14 cellular contexts compared by ENCODE assay signal in genomic region chr5:76351577-76351976, GRCh38. TPM values are rescaled to one million over a fixed set of nuclear protein-coding genes. Genes with fewer than 3 reads are reported as not detected.
DNase-seq lines count a peak whose midpoint lies in the region; ATAC-seq and TF ChIP-seq lines count a peak whose summit lies in the region.
"Had no signal": no experiment of that assay in that cellular context is flagged by ENCODE, and none has a peak within 500 bp of the region (broad histone marks: within the 10 kb centered on the region; RNA-seq: fewer than 3 reads in every experiment).

No MANE protein-coding gene starts in this region.

- CTCF ChIA-PET in WTC11 (lab: Charles Lee), result interaction anchor here (1.7 to 2.3 kb wide), 2 partner anchors 14 to 52 kb away, joined by 5 to 8 read pairs; no protein-coding TSS in a partner anchor

- H3K4me3 ChIP-seq in SU-DHL-6 (ENCODE audit: insufficient read depth, low read length, poor library complexity, severe bottlenecking), result no peak overlapping the region
- H3K4me3 ChIP-seq: breast epithelium had no signal

- peaks cover 7% of the 10 kb centered on the region; the same call in 1 of the 2 replicates for H3F3A ChIP-seq in SU-DHL-6 (ENCODE audit: insufficient read depth)

- no peak for TF ChIP-seq CTCF in SU-DHL-6 (IDR thresholded peaks at IDR 0.05; ENCODE audit: insufficient read depth, low read length, poor library complexity, severe bottlenecking)
- no peak for TF ChIP-seq CTCF in WTC11 (IDR thresholded peaks at IDR 0.05)

- H3K36me3 Mint-ChIP-seq in activated T-helper 1 cell treated with anti-CD3 and anti-CD28 coated beads, Interleukin-12 subunit alpha, Interleukin-12 subunit beta, Interleukin-2, Interleukin-4 antibody, amounts not matched to agents 30 ng/mL and 10 ng/mL and 1 ng/mL, durations not matched to agents 14 hours and 24 hours and 36 hours (ENCODE audit: low read depth), result no peaks in the 10 kb centered on the region
- H3K36me3 Mint-ChIP-seq in WTC11, result no peaks in the 10 kb centered on the region

- intact Hi-C loops in activated T-helper 1 cell treated with anti-CD3 and anti-CD28 coated beads, Interleukin-12 subunit alpha, Interleukin-12 subunit beta, Interleukin-2, Interleukin-4 antibody, amounts not matched to agents 30 ng/mL and 10 ng/mL and 1 ng/mL, durations not matched to agents 14 hours and 24 hours and 36 hours (cut with micrococcal nuclease), result no loop called here
- intact Hi-C loops in sciatic nerve (cut with DNase I), result no loop called here

- H3K27ac ChIP-seq in SU-DHL-6 (ENCODE audit: low read depth, low read length), result peak overlapping the region; percentile 92
- H3K27ac ChIP-seq: breast epithelium had no signal

- DNase-seq in activated T-helper 1 cell treated with anti-CD3 and anti-CD28 coated beads, Interleukin-12 subunit alpha, Interleukin-12 subunit beta, Interleukin-2, Interleukin-4 antibody, amounts not matched to agents 30 ng/mL and 10 ng/mL and 1 ng/mL, durations not matched to agents 14 hours and 24 hours and 36 hours (ENCODE audit: low spot score), result no peak
- no peak for DNase-seq in NCI-H1092 (lab: John Stamatoyannopoulos, UW)
- no peak for DNase-seq in WTC11 (ENCODE audit: low spot score)
- no peak for DNase-seq in sciatic nerve (ENCODE audit: low spot score)
- DNase-seq: activated CD8-positive, alpha-beta memory T cell treated with anti-CD3 and anti-CD28 coated beads, Interleukin-2, amount 50 U/mL, for 4 hours; H7; MM.1S; NCI-H748 treated with DMSO at 0.1 percent for 48 hours; posterior cingulate gyrus had no signal

- no peaks in the 10 kb centered on the region for H3K9me3 Mint-ChIP-seq in activated T-helper 1 cell treated with anti-CD3 and anti-CD28 coated beads, Interleukin-12 subunit alpha, Interleukin-12 subunit beta, Interleukin-2, Interleukin-4 antibody, amounts not matched to agents 30 ng/mL and 10 ng/mL and 1 ng/mL, durations not matched to agents 14 hours and 24 hours and 36 hours
- H3K9me3 Mint-ChIP-seq in WTC11, result no peaks in the 10 kb centered on the region

- no peaks in the 10 kb centered on the region for H3K4me1 Mint-ChIP-seq in activated T-helper 1 cell treated with anti-CD3 and anti-CD28 coated beads, Interleukin-12 subunit alpha, Interleukin-12 subunit beta, Interleukin-2, Interleukin-4 antibody, amounts not matched to agents 30 ng/mL and 10 ng/mL and 1 ng/mL, durations not matched to agents 14 hours and 24 hours and 36 hours (ENCODE audit: low read depth)
- peaks cover 16% of the 10 kb centered on the region for H3K4me1 Mint-ChIP-seq in WTC11

- no peaks in the 10 kb centered on the region for H3K79me2 ChIP-seq in SU-DHL-6 (ENCODE audit: insufficient read depth, low read length)

- peak overlapping the region; percentile 55 for H3K4me2 ChIP-seq in SU-DHL-6 (ENCODE audit: low read depth, low read length, poor library complexity, severe bottlenecking)

- H2AFZ ChIP-seq in SU-DHL-6 (ENCODE audit: low read depth, low read length, severe bottlenecking), result no peak overlapping the region

- ATAC-seq in GM18519 (IDR thresholded peaks at IDR 0.05; ENCODE audit: low FRiP score, unreplicated experiment) (peak; percentile 98), GM21447 (IDR thresholded peaks at IDR 0.05; ENCODE audit: unreplicated experiment) (peak; percentile 100), HG03066 (IDR thresholded peaks at IDR 0.05; ENCODE audit: low read depth, unreplicated experiment) (peak; percentile 98), WTC11 (no peak), sciatic nerve (no peak)

- H4K20me1 ChIP-seq in SU-DHL-6 (ENCODE audit: low read depth, low read length), result no peaks in the 10 kb centered on the region

- H3K9me3 ChIP-seq in SU-DHL-6 (ENCODE audit: insufficient read depth, low read length), result no peaks in the 10 kb centered on the region
- H3K9me3 ChIP-seq: breast epithelium had no signal

- H3K4me3 Mint-ChIP-seq in activated T-helper 1 cell treated with anti-CD3 and anti-CD28 coated beads, Interleukin-12 subunit alpha, Interleukin-12 subunit beta, Interleukin-2, Interleukin-4 antibody, amounts not matched to agents 30 ng/mL and 10 ng/mL and 1 ng/mL, durations not matched to agents 14 hours and 24 hours and 36 hours, result no peak overlapping the region
- H3K4me3 Mint-ChIP-seq in WTC11, result no peak overlapping the region

- H3K9me2 ChIP-seq in SU-DHL-6 (replicated peaks; ENCODE audit: insufficient read depth, low read length), result no peaks in the 10 kb centered on the region

- H3K27me3 ChIP-seq in SU-DHL-6 (ENCODE audit: low read length), result no peaks in the 10 kb centered on the region
- H3K27me3 ChIP-seq: breast epithelium had no signal

- POLR2A ChIA-PET in WTC11 (lab: Charles Lee), result no interaction called here

- no peak overlapping the region for H3K27ac Mint-ChIP-seq in activated T-helper 1 cell treated with anti-CD3 and anti-CD28 coated beads, Interleukin-12 subunit alpha, Interleukin-12 subunit beta, Interleukin-2, Interleukin-4 antibody, amounts not matched to agents 30 ng/mL and 10 ng/mL and 1 ng/mL, durations not matched to agents 14 hours and 24 hours and 36 hours
- no peak overlapping the region for H3K27ac Mint-ChIP-seq in WTC11

- peaks cover 12% of the 10 kb centered on the region for H3K27me3 Mint-ChIP-seq in activated T-helper 1 cell treated with anti-CD3 and anti-CD28 coated beads, Interleukin-12 subunit alpha, Interleukin-12 subunit beta, Interleukin-2, Interleukin-4 antibody, amounts not matched to agents 30 ng/mL and 10 ng/mL and 1 ng/mL, durations not matched to agents 14 hours and 24 hours and 36 hours (ENCODE audit: insufficient read depth)
- H3K27me3 Mint-ChIP-seq in WTC11 (ENCODE audit: low read depth), result no peaks in the 10 kb centered on the region

- no peak overlapping the region; the same call in 1 of the 2 replicates for H3K9ac ChIP-seq in SU-DHL-6 (ENCODE audit: low read length)

- no peaks in the 10 kb centered on the region for H3K36me3 ChIP-seq in SU-DHL-6 (ENCODE audit: low read length)
- H3K36me3 ChIP-seq: breast epithelium had no signal

TF ChIP-seq in WTC11, 78 proteins besides CTCF, POLR2A, EP300 and RAD21 (continues in another document):
- TF ChIP-seq FOXK1 (CRISPR knock-in tag; IDR thresholded peaks at IDR 0.05) (no peak), ATF6 (CRISPR knock-in tag; IDR thresholded peaks at IDR 0.05) (no peak), ATF1 (CRISPR knock-in tag; IDR thresholded peaks at IDR 0.05) (no peak), E2F5 (CRISPR knock-in tag; IDR thresholded peaks at IDR 0.05) (no peak), PRRX2 (CRISPR knock-in tag; IDR thresholded peaks at IDR 0.05) (no peak), GTF2I (CRISPR knock-in tag; conservative IDR thresholded peaks at IDR 0.05) (no peak), SMAD3 (CRISPR knock-in tag; IDR thresholded peaks at IDR 0.05; ENCODE audit: borderline replicate concordance) (no peak)
- TF ChIP-seq, protein P1, sequence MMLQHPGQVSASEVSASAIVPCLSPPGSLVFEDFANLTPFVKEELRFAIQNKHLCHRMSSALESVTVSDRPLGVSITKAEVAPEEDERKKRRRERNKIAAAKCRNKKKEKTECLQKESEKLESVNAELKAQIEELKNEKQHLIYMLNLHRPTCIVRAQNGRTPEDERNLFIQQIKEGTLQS (CRISPR knock-in tag; conservative IDR thresholded peaks at IDR 0.05), result no peak
- TF ChIP-seq, protein P2, sequence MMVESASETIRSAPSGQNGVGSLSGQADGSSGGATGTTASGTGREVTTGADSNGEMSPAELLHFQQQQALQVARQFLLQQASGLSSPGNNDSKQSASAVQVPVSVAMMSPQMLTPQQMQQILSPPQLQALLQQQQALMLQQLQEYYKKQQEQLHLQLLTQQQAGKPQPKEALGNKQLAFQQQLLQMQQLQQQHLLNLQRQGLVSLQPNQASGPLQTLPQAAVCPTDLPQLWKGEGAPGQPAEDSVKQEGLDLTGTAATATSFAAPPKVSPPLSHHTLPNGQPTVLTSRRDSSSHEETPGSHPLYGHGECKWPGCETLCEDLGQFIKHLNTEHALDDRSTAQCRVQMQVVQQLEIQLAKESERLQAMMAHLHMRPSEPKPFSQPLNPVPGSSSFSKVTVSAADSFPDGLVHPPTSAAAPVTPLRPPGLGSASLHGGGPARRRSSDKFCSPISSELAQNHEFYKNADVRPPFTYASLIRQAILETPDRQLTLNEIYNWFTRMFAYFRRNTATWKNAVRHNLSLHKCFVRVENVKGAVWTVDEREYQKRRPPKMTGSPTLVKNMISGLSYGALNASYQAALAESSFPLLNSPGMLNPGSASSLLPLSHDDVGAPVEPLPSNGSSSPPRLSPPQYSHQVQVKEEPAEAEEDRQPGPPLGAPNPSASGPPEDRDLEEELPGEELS (CRISPR knock-in tag; IDR thresholded peaks at IDR 0.05), result no peak

RNA-seq across cellular contexts. Expression of gene IQGAP2, which starts 51.5 kb away (rescaled TPM):
- total RNA-seq in activated T-helper 1 cell treated with anti-CD3 and anti-CD28 coated beads, Interleukin-12 subunit alpha, Interleukin-12 subunit beta, Interleukin-2, Interleukin-4 antibody, amounts not matched to agents 30 ng/mL and 10 ng/mL and 1 ng/mL, durations not matched to agents 14 hours and 24 hours and 36 hours, result 43.5 and 45.4 TPM in 2 replicates
- total RNA-seq in WTC11 (2021) (63.0 to 70.6 TPM (median 64.4 TPM) in 3 replicates), sciatic nerve (57.5 TPM)

Comparison
In these comparisons a context has a peak if more than half of its experiments do, and no peak if none do; other contexts are left out.
1. ATAC-seq: peak in GM18519 (single experiment), GM21447 (single experiment) and HG03066 (single experiment); none in WTC11 (single experiment) and sciatic nerve (single experiment).